Comparison of ENCODE assay signal across 15 cellular contexts in the genomic region with DNA sequence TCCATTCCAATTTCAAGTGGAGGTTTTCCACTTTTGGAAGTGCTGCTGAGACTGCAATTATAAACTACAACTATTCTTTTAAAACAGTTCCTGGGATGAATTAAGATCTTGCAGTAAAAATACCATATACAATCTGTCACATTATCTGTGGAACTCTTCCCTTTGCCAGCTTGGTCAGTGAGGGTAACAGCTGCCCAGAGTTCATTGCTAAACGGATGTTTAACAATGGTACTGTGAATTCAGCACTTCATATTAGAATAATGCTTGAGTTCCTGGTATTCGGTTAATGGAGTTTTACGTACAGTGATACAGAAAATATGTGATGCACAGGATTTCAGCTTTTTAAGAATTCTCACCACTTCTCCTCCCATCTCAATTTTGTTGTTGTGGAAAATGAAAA. TPM values are rescaled to one million over a fixed set of nuclear protein-coding genes. Genes with fewer than 3 reads are reported as not detected.
DNase-seq lines count a peak whose midpoint lies in the region; ATAC-seq and TF ChIP-seq lines count a peak whose summit lies in the region.
"Had no signal": no experiment of that assay in that cellular context is flagged by ENCODE, and none has a peak within 500 bp of the region (broad histone marks: within the 10 kb centered on the region; RNA-seq: fewer than 3 reads in every experiment).

No MANE protein-coding gene starts in this region.

- no peak overlapping the region for H2BK15ac ChIP-seq in H9 (ENCODE audit: low read depth, low read length)

- intact Hi-C loops in CD4-positive, alpha-beta T cell (cut with DNase I, micrococcal nuclease): no loop called here
- intact Hi-C loops in natural killer cell (cut with micrococcal nuclease): no loop called here

- H3K56ac ChIP-seq in H9 (ENCODE audit: insufficient read length, low read depth, low read length): no peak overlapping the region

- no peak overlapping the region for H4K91ac ChIP-seq in H9 (ENCODE audit: insufficient read length, low read depth, low read length)

- H3K9ac ChIP-seq in H9 (ENCODE audit: extremely low read depth, insufficient read length, low read length): no peak overlapping the region

- H3K27me3 Mint-ChIP-seq in CD4-positive, alpha-beta T cell: no peaks in the 10 kb centered on the region
- H3K27me3 Mint-ChIP-seq in H9 (ENCODE audit: low read depth) (no peaks in the 10 kb centered on the region), natural killer cell (ENCODE audit: low read depth in 2 of 2) (no peaks in the 10 kb centered on the region)
- H3K27me3 Mint-ChIP-seq in activated naive CD8-positive, alpha-beta T cell treated with anti-CD3 and anti-CD28 coated beads for 36 hours: no peaks in the 10 kb centered on the region

- H2AK5ac ChIP-seq in H9 (ENCODE audit: insufficient read length, low read length): no peak overlapping the region

- no peak overlapping the region for H2BK12ac ChIP-seq in H9 (ENCODE audit: insufficient read length, low read depth, low read length)

- H3K4me2 ChIP-seq in H9 (ENCODE audit: insufficient read depth, insufficient read length, low read length): no peak overlapping the region

- no peak overlapping the region for H2BK5ac ChIP-seq in H9 (ENCODE audit: insufficient read length, low read length)

- no peaks in the 10 kb centered on the region for H3K79me2 ChIP-seq in H9 (ENCODE audit: insufficient read depth, low read length)

- WGBS in H9 (ENCODE audit: extremely low coverage, insufficient read length, low lambda C conversion rate): no CpG with 5 or more reads among the region's 3 CpGs

- no peak overlapping the region for H3K4ac ChIP-seq in H9 (ENCODE audit: low read depth, low read length)

- no peak overlapping the region for H2AFZ ChIP-seq in H9 (ENCODE audit: low read length)

- ATAC-seq in CD4-positive, alpha-beta T cell (ENCODE audit: poor library complexity): no peak
- ATAC-seq in natural killer cell: peak; percentile 16 to 57 (median 39)

- H3K27me3 ChIP-seq in CD4-positive, alpha-beta T cell (ENCODE audit: control insufficient read depth, insufficient read depth, low read length): no peaks in the 10 kb centered on the region
- H3K27me3 ChIP-seq in H9 (ENCODE audit: insufficient read depth, low read length): no peaks in the 10 kb centered on the region
- H3K27me3 ChIP-seq in BE2C: no peaks in the 10 kb centered on the region
- H3K27me3 ChIP-seq: tibial artery had no signal

- H3K4me3 Mint-ChIP-seq in CD4-positive, alpha-beta T cell: peak overlapping the region; percentile 21
- H3K4me3 Mint-ChIP-seq in H9 (no peak overlapping the region), natural killer cell (peak overlapping the region; percentile 75)
- H3K4me3 Mint-ChIP-seq in activated naive CD8-positive, alpha-beta T cell treated with anti-CD3 and anti-CD28 coated beads for 36 hours: peak overlapping the region; percentile 44
- H3K4me3 Mint-ChIP-seq: nephron had no signal

- no peak overlapping the region for H3T11ph ChIP-seq in H9 (ENCODE audit: low read length)

- no peak overlapping the region for H3K4me3 ChIP-seq in BE2C (ENCODE audit: low read depth, low read length)
- H3K4me3 ChIP-seq: tibial artery had no signal

- peak overlapping the region; percentile 11 for H3K27ac ChIP-seq in CD4-positive, alpha-beta T cell (ENCODE audit: low read depth, low read length)
- H3K27ac ChIP-seq in H9 (ENCODE audit: insufficient read length, low read depth, low read length): no peak overlapping the region
- H3K27ac ChIP-seq: tibial artery had no signal

- no peaks in the 10 kb centered on the region for H3K9me3 ChIP-seq in CD4-positive, alpha-beta T cell (ENCODE audit: control insufficient read depth, low read length)
- H3K9me3 ChIP-seq in H9 (ENCODE audit: control insufficient read depth, low read depth, low read length) (no peaks in the 10 kb centered on the region), BE2C (no peaks in the 10 kb centered on the region)
- H3K9me3 ChIP-seq: tibial artery had no signal

- TF ChIP-seq CTCF in CD4-positive, alpha-beta T cell (IDR thresholded peaks at IDR 0.05): no peak
- no peak for TF ChIP-seq CTCF in H9 (conservative IDR thresholded peaks at IDR 0.05)
- TF ChIP-seq CTCF in natural killer cell (IDR thresholded peaks at IDR 0.05): no peak
- no peak for TF ChIP-seq CTCF in BE2C (IDR thresholded peaks at IDR 0.05; ENCODE audit: low read depth, low read length)

- no peak for DNase-seq in CD4-positive, alpha-beta T cell
- DNase-seq in H9 (no peak), natural killer cell (no peak), SK-N-DZ (ENCODE audit: low spot score) (no peak), NCI-H82 (lab: John Stamatoyannopoulos, UW) (no peak), BE2C (no peak)
- DNase-seq in activated naive CD8-positive, alpha-beta T cell treated with anti-CD3 and anti-CD28 coated beads for 36 hours: no peak
- DNase-seq: activated CD4-positive, alpha-beta T cell treated with anti-CD3 and anti-CD28 coated beads, Interleukin-2, amount 50 U/mL, for 1 hour; aorta; DMS79; effector CD8-positive, alpha-beta T cell; tibial artery had no signal

- H3K27ac Mint-ChIP-seq in CD4-positive, alpha-beta T cell: peak overlapping the region; percentile 75
- peak overlapping the region; percentile 7 to 78 (median 26); a peak in 4 of 7 replicates for H3K27ac Mint-ChIP-seq in H9
- peak overlapping the region; percentile 79 for H3K27ac Mint-ChIP-seq in activated naive CD8-positive, alpha-beta T cell treated with anti-CD3 and anti-CD28 coated beads for 36 hours
- peak overlapping the region; percentile 72 to 96 for H3K27ac Mint-ChIP-seq in natural killer cell

- no peak overlapping the region for H4K8ac ChIP-seq in H9 (replicated peaks; ENCODE audit: insufficient read length, low read depth, low read length)

- H4K5ac ChIP-seq in H9 (ENCODE audit: insufficient read length, low read depth, low read length): no peak overlapping the region

- POLR2A ChIA-PET in CD4-positive, alpha-beta T cell (lab: Charles Lee): interaction anchor here (1.2 to 1.5 kb wide), 3 partner anchors 9 to 25 kb away, joined by 3 to 4 read pairs (median 4); no protein-coding TSS in a partner anchor

- no peak overlapping the region for H3K14ac ChIP-seq in H9 (ENCODE audit: insufficient read depth, low read length)

- CTCF ChIA-PET in CD4-positive, alpha-beta T cell (lab: Charles Lee): interaction anchor here (1.1 to 2.1 kb wide), 3 partner anchors 14 to 46 kb away, joined by 3 to 6 read pairs (median 3); no protein-coding TSS in a partner anchor

- H4K20me1 ChIP-seq in H9 (ENCODE audit: control insufficient read depth, insufficient read depth, insufficient read length): no peaks in the 10 kb centered on the region

- H3K9me3 Mint-ChIP-seq in CD4-positive, alpha-beta T cell: no peaks in the 10 kb centered on the region
- H3K9me3 Mint-ChIP-seq in H9 (no peaks in the 10 kb centered on the region), natural killer cell (no peaks in the 10 kb centered on the region)
- no peaks in the 10 kb centered on the region for H3K9me3 Mint-ChIP-seq in activated naive CD8-positive, alpha-beta T cell treated with anti-CD3 and anti-CD28 coated beads for 36 hours
- H3K9me3 Mint-ChIP-seq: nephron had no signal

- peaks cover 76% of the 10 kb centered on the region for H3K4me1 Mint-ChIP-seq in CD4-positive, alpha-beta T cell (ENCODE audit: low read depth)
- H3K4me1 Mint-ChIP-seq in H9 (peaks cover 19 to 24% of the 10 kb centered on the region in 2 experiments), natural killer cell (peaks cover 61 to 73% of the 10 kb centered on the region in 2 donors)
- peaks cover 71% of the 10 kb centered on the region for H3K4me1 Mint-ChIP-seq in activated naive CD8-positive, alpha-beta T cell treated with anti-CD3 and anti-CD28 coated beads for 36 hours

- H3K18ac ChIP-seq in H9 (ENCODE audit: insufficient read length, low read depth, low read length): no peak overlapping the region

- H2BK20ac ChIP-seq in H9 (ENCODE audit: low read depth, low read length, poor library complexity, severe bottlenecking): no peak overlapping the region

- H3K4me1 ChIP-seq in H9 (ENCODE audit: insufficient read depth, low read length) (no peaks in the 10 kb centered on the region), BE2C (no peaks in the 10 kb centered on the region)

- no peaks in the 10 kb centered on the region for H3K23me2 ChIP-seq in H9 (ENCODE audit: insufficient read length, low read depth, low read length, poor library complexity, severe bottlenecking)

- H3K36me3 Mint-ChIP-seq in CD4-positive, alpha-beta T cell (ENCODE audit: low read depth): peaks cover 85% of the 10 kb centered on the region
- H3K36me3 Mint-ChIP-seq in H9 (ENCODE audit: insufficient read depth in 1 of 3, low read depth in 3 of 3) (0 out of 7 replicates have a peak, but pooled peaks cover 0 to 2% (median 0%) of the 10 kb centered on the region in 3 experiments), natural killer cell (no peaks in the 10 kb centered on the region)
- peaks cover 42% of the 10 kb centered on the region for H3K36me3 Mint-ChIP-seq in activated naive CD8-positive, alpha-beta T cell treated with anti-CD3 and anti-CD28 coated beads for 36 hours

- H2BK120ac ChIP-seq in H9 (ENCODE audit: low read depth, low read length, poor library complexity, severe bottlenecking): no peak overlapping the region

- H3K79me1 ChIP-seq in H9 (ENCODE audit: insufficient read depth, low read depth, low read length, poor library complexity, severe bottlenecking): peaks cover 4% of the 10 kb centered on the region

- no peak overlapping the region for H3K23ac ChIP-seq in H9 (ENCODE audit: insufficient read length, low read depth, low read length)

- H3K36me3 ChIP-seq in BE2C: peaks cover 4% of the 10 kb centered on the region; the same call in 1 of the 2 replicates
- H3K36me3 ChIP-seq: tibial artery had no signal

RNA-seq across cellular contexts. Expression of a gene that starts 51.5 kb away (rescaled TPM):
- not detected for total RNA-seq in CD4-positive, alpha-beta T cell
- total RNA-seq in H9 (2021) (0.98 and 0.99 TPM in 2 replicates), natural killer cell (not detected)
- under 1 TPM; 0.56 to 0.70 TPM for total RNA-seq in activated naive CD8-positive, alpha-beta T cell treated with anti-CD3 and anti-CD28 coated beads for 36 hours
- 0.05 TPM in 1 of 2 replicates, not detected in the other for polyA plus RNA-seq in SK-N-DZ (2014; cell fraction: cytosol; rRNA removed)
- 0.04 TPM in 1 of 2 replicates, not detected in the other for polyA plus RNA-seq in SK-N-DZ (2014; cell fraction: nucleus; rRNA removed)
- 0.23 TPM for polyA plus RNA-seq in BE2C (2012; ENCODE audit: insufficient read depth, insufficient read length, low read depth)
- total RNA-seq: aorta, LHCN-M2, sciatic nerve had no signal
- polyA plus RNA-seq: aorta had no signal

Comparison
In these comparisons a context has a peak if more than half of its experiments do, and no peak if none do; other contexts are left out.
1. H3K27ac Mint-ChIP-seq: peak in every context shown above with its lines; median percentile 84 in natural killer cell; 79 in activated naive CD8-positive, alpha-beta T cell treated with anti-CD3 and anti-CD28 coated beads for 36 hours; 75 in CD4-positive, alpha-beta T cell; 26 in H9.
2. H3K4me3 Mint-ChIP-seq: peak in CD4-positive, alpha-beta T cell (single experiment), activated naive CD8-positive, alpha-beta T cell treated with anti-CD3 and anti-CD28 coated beads for 36 hours (single experiment) and natural killer cell (single experiment); none in H9 (0 of 2).